ENCODE assay signal across 15 cellular contexts in genomic region chr13:40911341-40911740, GRCh38.
DNase-seq lines count a peak whose midpoint lies in the region; ATAC-seq and TF ChIP-seq lines count a peak whose summit lies in the region.
"Had no signal": no experiment of that assay in that cellular context is flagged by ENCODE, and none has a peak within 500 bp of the region (broad histone marks: within the 10 kb centered on the region; RNA-seq: fewer than 3 reads in every experiment).

No MANE protein-coding gene starts in this region.

- H3K9me3 ChIP-seq in T-helper 17 cell (ENCODE audit: control insufficient read depth, low read length, poor library complexity, severe bottlenecking): no peaks in the 10 kb centered on the region
- H3K9me3 ChIP-seq in hepatocyte (ENCODE audit: low read depth): no peaks in the 10 kb centered on the region
- H3K9me3 ChIP-seq: BLaER1 treated with 17β-estradiol and CSF1 and Interleukin-3, amounts not matched to agents 10 nM and 100 nM had no signal

- CTCF ChIA-PET in Calu3 (lab: Charles Lee): no interaction called here

- H3K4me1 ChIP-seq in hepatocyte (ENCODE audit: insufficient read depth): no peaks in the 10 kb centered on the region

- no peak overlapping the region for H3K4me3 ChIP-seq in hepatocyte
- H3K4me3 ChIP-seq: BLaER1 treated with 17β-estradiol and CSF1 and Interleukin-3, amounts not matched to agents 10 nM and 100 nM; GM12878 had no signal

- no peak overlapping the region for H2AFZ ChIP-seq in hepatocyte

- H3K27ac ChIP-seq in hepatocyte: peak overlapping the region; percentile 64
- H3K27ac ChIP-seq: BLaER1 treated with 17β-estradiol and CSF1 and Interleukin-3, amounts not matched to agents 10 nM and 100 nM had no signal

- TF ChIP-seq CTCF in Calu3 (IDR thresholded peaks at IDR 0.05; ENCODE audit: unreplicated experiment) (no peak), HFFc6 (IDR thresholded peaks at IDR 0.05) (no peak), hepatocyte (IDR thresholded peaks at IDR 0.05; ENCODE audit: poor library complexity) (no peak)

- H3K4me1 Mint-ChIP-seq in Calu3 (ENCODE audit: low read depth, unreplicated experiment) (peaks cover 36% of the 10 kb centered on the region), HFFc6 (ENCODE audit: low read depth) (peaks cover 52% of the 10 kb centered on the region), T-helper 17 cell (peaks cover 20% of the 10 kb centered on the region)
- peaks cover 13% of the 10 kb centered on the region for H3K4me1 Mint-ChIP-seq in activated T-helper 17 cell treated with anti-CD3 and anti-CD28 coated beads, Interleukin-2, amount 50 U/mL, for 72 hours

- no peak overlapping the region for H3K4me2 ChIP-seq in hepatocyte
- H3K4me2 ChIP-seq: BLaER1 treated with 17β-estradiol and CSF1 and Interleukin-3, amounts not matched to agents 10 nM and 100 nM had no signal

- H3K9me3 Mint-ChIP-seq in Calu3 (ENCODE audit: low read depth, unreplicated experiment) (no peaks in the 10 kb centered on the region), HFFc6 (no peaks in the 10 kb centered on the region)
- H3K9me3 Mint-ChIP-seq in activated T-helper 17 cell treated with anti-CD3 and anti-CD28 coated beads, Interleukin-2, amount 50 U/mL, for 72 hours: no peaks in the 10 kb centered on the region
- H3K9me3 Mint-ChIP-seq: CD4-positive, CD25-positive, alpha-beta regulatory T cell; IgD-negative memory B cell had no signal

- peaks cover 29% of the 10 kb centered on the region for H3K79me2 ChIP-seq in hepatocyte

- no peak for ATAC-seq in T-helper 17 cell
- ATAC-seq in activated T-helper 17 cell treated with anti-CD3 and anti-CD28 coated beads, Interleukin-2, amount 50 U/mL, for 72 hours (replicated peaks): no peak
- no peak for ATAC-seq in HG03378 (IDR thresholded peaks at IDR 0.05; ENCODE audit: unreplicated experiment)
- ATAC-seq: HCT116 had no signal

- intact Hi-C loops in Calu3 (cut with micrococcal nuclease; ENCODE audit: unreplicated experiment): no loop called here

- H3K27ac Mint-ChIP-seq in Calu3 (ENCODE audit: unreplicated experiment) (peak overlapping the region; percentile 78), HFFc6 (peak overlapping the region; percentile 57), T-helper 17 cell (peak overlapping the region; percentile 9)
- no peak overlapping the region for H3K27ac Mint-ChIP-seq in activated T-helper 17 cell treated with anti-CD3 and anti-CD28 coated beads, Interleukin-2, amount 50 U/mL, for 72 hours

- DNase-seq in Calu3: no peak
- DNase-seq in HFFc6: no peak
- DNase-seq in T-helper 17 cell: no peak
- DNase-seq in hepatocyte (ENCODE audit: low spot score): no peak
- DNase-seq in GM19238 (ENCODE audit: insufficient read length, low spot score): no peak
- DNase-seq in NCI-H446 treated with DMSO at 0.1 percent for 48 hours (lab: John Stamatoyannopoulos, UW): no peak
- DNase-seq: ACHN; CD4-positive, CD25-positive, alpha-beta regulatory T cell; DMS 273 treated with DMSO at 0.1 percent for 48 hours had no signal

- no peaks in the 10 kb centered on the region for H3K27me3 ChIP-seq in hepatocyte
- H3K27me3 ChIP-seq: BLaER1 treated with 17β-estradiol and CSF1 and Interleukin-3, amounts not matched to agents 10 nM and 100 nM had no signal

- H3K36me3 Mint-ChIP-seq in Calu3 (ENCODE audit: insufficient read depth, unreplicated experiment) (no peaks in the 10 kb centered on the region), HFFc6 (ENCODE audit: low read depth) (no peaks in the 10 kb centered on the region), T-helper 17 cell (ENCODE audit: low read depth) (no peaks in the 10 kb centered on the region)
- H3K36me3 Mint-ChIP-seq in activated T-helper 17 cell treated with anti-CD3 and anti-CD28 coated beads, Interleukin-2, amount 50 U/mL, for 72 hours (ENCODE audit: low read depth): no peaks in the 10 kb centered on the region

- no peaks in the 10 kb centered on the region for H3K9me2 ChIP-seq in hepatocyte (replicated peaks; ENCODE audit: insufficient read depth)

- H3K27me3 Mint-ChIP-seq in Calu3 (ENCODE audit: unreplicated experiment): no peaks in the 10 kb centered on the region
- H3K27me3 Mint-ChIP-seq in HFFc6 (ENCODE audit: insufficient read depth): no peaks in the 10 kb centered on the region
- H3K27me3 Mint-ChIP-seq in T-helper 17 cell: no peaks in the 10 kb centered on the region
- H3K27me3 Mint-ChIP-seq in activated T-helper 17 cell treated with anti-CD3 and anti-CD28 coated beads, Interleukin-2, amount 50 U/mL, for 72 hours: no peaks in the 10 kb centered on the region
- H3K27me3 Mint-ChIP-seq: CD4-positive, CD25-positive, alpha-beta regulatory T cell; IgD-negative memory B cell had no signal

- H3K36me3 ChIP-seq in hepatocyte (replicated peaks; ENCODE audit: insufficient read depth, low read depth): no peaks in the 10 kb centered on the region
- H3K36me3 ChIP-seq: BLaER1 treated with 17β-estradiol and CSF1 and Interleukin-3, amounts not matched to agents 10 nM and 100 nM had no signal

- BruUV-seq in Calu3 (replicated peaks; lab: Mats Ljungman, UMichigan): no TSS peak

- H3K4me3 Mint-ChIP-seq in Calu3 (ENCODE audit: low read depth, unreplicated experiment) (no peak overlapping the region), HFFc6 (peak overlapping the region; percentile 57; the same call in 1 of the 2 replicates), T-helper 17 cell (no peak overlapping the region)
- no peak overlapping the region for H3K4me3 Mint-ChIP-seq in activated T-helper 17 cell treated with anti-CD3 and anti-CD28 coated beads, Interleukin-2, amount 50 U/mL, for 72 hours
- H3K4me3 Mint-ChIP-seq: CD4-positive, CD25-positive, alpha-beta regulatory T cell; IgD-negative memory B cell had no signal

- H4K20me1 ChIP-seq in hepatocyte (ENCODE audit: insufficient read depth, poor library complexity, severe bottlenecking): no peaks in the 10 kb centered on the region
